Comparison of ENCODE assay signal across 8 cellular contexts in genomic region chrX:107000013-107000515, GRCh38. TPM values are rescaled to one million over a fixed set of nuclear protein-coding genes. Genes with fewer than 3 reads are reported as not detected.
DNase-seq lines count a peak whose midpoint lies in the region; ATAC-seq, FAIRE-seq and TF ChIP-seq lines count a peak whose summit lies in the region.

TSS of gene MORC4 (minus strand) at chrX:107000212. CDS start at chrX:106999969, 243 bp downstream.

- no peak within 1 kb of the TSS for H3K27ac ChIP-seq in caudate nucleus (ENCODE audit: low read depth, low read length)
- H3K27ac ChIP-seq in small intestine (ENCODE audit: low read depth in 1 of 2, low read length in 1 of 2) = peak within 1 kb of the TSS; percentile 49 to 65

- H3K27ac Mint-ChIP-seq in immature natural killer cell = peak within 1 kb of the TSS in 3 of 6 donors; percentile 38 to 46 (median 40)

- no peaks in the 10 kb centered on the region for H3K4me1 ChIP-seq in small intestine (ENCODE audit: control insufficient read depth in 2 of 2, insufficient read depth in 1 of 2, low read depth in 1 of 2, low read length in 1 of 2)

- peak; percentile 72 for ATAC-seq in HG02852 (IDR thresholded peaks at IDR 0.05; ENCODE audit: unreplicated experiment)

- WGBS in small intestine, 3 donors = 0 to 34% (median 1%) methylated on average over 17 to 42 of the region's 42 CpGs

- H3K4me1 Mint-ChIP-seq in immature natural killer cell = peaks cover 4 to 11% of the 10 kb centered on the region in 2 donors

- peak within 1 kb of the TSS; percentile 36 to 73 for H3K4me3 ChIP-seq in small intestine (ENCODE audit: low read depth in 1 of 2, low read length in 2 of 2)

- no peaks in the 10 kb centered on the region for H3K36me3 Mint-ChIP-seq in immature natural killer cell

- no peak for TF ChIP-seq POLR2A in GM12891 (IDR thresholded peaks at IDR 0.05; ENCODE audit: low read depth, low read length)

- peak within 1 kb of the TSS; percentile 81 to 88 (median 83) for H3K4me3 Mint-ChIP-seq in immature natural killer cell

- no peaks in the 10 kb centered on the region for H3K27me3 ChIP-seq in small intestine (ENCODE audit: control insufficient read depth in 2 of 2, insufficient read depth in 2 of 2, low read length in 2 of 2)

- no peaks in the 10 kb centered on the region for H3K9me3 Mint-ChIP-seq in immature natural killer cell

- H3K27me3 Mint-ChIP-seq in immature natural killer cell (ENCODE audit: low read depth in 3 of 3) = peaks cover 0 to 3% (median 3%) of the 10 kb centered on the region in 3 donors

- H3K36me3 ChIP-seq in small intestine (ENCODE audit: control insufficient read depth in 2 of 2, insufficient read depth in 2 of 2, low read length in 2 of 2) = no peaks in the 10 kb centered on the region

- no peaks in the 10 kb centered on the region for H3K9me3 ChIP-seq in small intestine (ENCODE audit: control insufficient read depth, low read depth)

- FAIRE-seq in GM12891 (lab: Jason Lieb, UNC) = peak; percentile 76
- FAIRE-seq in small intestine (lab: Jason Lieb, UNC) = no peak

- DNase-seq in GM12891 (ENCODE audit: insufficient read length, low spot score) (peak; percentile 16), NCI-H2081 treated with DMSO at 0.1 percent for 48 hours (lab: John Stamatoyannopoulos, UW) (peak; percentile 26), caudate nucleus (lab: John Stamatoyannopoulos, UW) (peak in 59 of 61 donors; percentile 2 to 84 (median 48)), immature natural killer cell (peak; percentile 43 to 52 (median 51)), small intestine (peak; percentile 84), OCI-M2 (lab: John Stamatoyannopoulos, UW; ENCODE audit: unreplicated experiment) (no peak)
- peak; percentile 10 for DNase-seq in activated CD4-positive, CD25-positive, alpha-beta regulatory T cell treated with anti-CD3 and anti-CD28 coated beads, Interleukin-2, amount 50 U/mL, for 16 hours (ENCODE audit: low read depth, low spot score)

TF ChIP-seq in GM12891, 5 proteins besides CTCF, POLR2A, EP300 and RAD21:
- TF ChIP-seq POLR2AphosphoS5 (IDR thresholded peaks at IDR 0.05; ENCODE audit: low read depth, low read length) (no peak), TAF1 (IDR thresholded peaks at IDR 0.05; ENCODE audit: low read depth, low read length) (no peak), SPI1 (IDR thresholded peaks at IDR 0.05; ENCODE audit: low read depth, low read length) (no peak), POU2F2 (IDR thresholded peaks at IDR 0.05; ENCODE audit: low read depth, low read length) (no peak), PAX5 (IDR thresholded peaks at IDR 0.05; ENCODE audit: insufficient read depth, low read length, severe bottlenecking) (no peak)
TF ChIP-seq in GM12891: peak in this region for 0.

RNA-seq across cellular contexts. Expression of gene MORC4, which starts in this region (rescaled TPM):
- polyA plus RNA-seq in GM12891 (2012; ENCODE audit: low read depth, missing spikeins) = 0.09 TPM
- polyA plus RNA-seq in immature natural killer cell (1 to 10 TPM; 2.3 to 2.9 (median 2.5) TPM), small intestine (10 to 100 TPM in 1 of 3 donors, 1 to 10 TPM in 2; 7.0 to 11.5 (median 8.3) TPM)
